ENCODE assay signal across 8 cellular contexts in genomic region chr14:99271288-99271941, GRCh38. TPM values are rescaled to one million over a fixed set of nuclear protein-coding genes. Genes with fewer than 3 reads are reported as not detected.
DNase-seq lines count a peak whose midpoint lies in the region; ATAC-seq and TF ChIP-seq lines count a peak whose summit lies in the region.

No MANE protein-coding gene starts in this region.

- H3K9me3 ChIP-seq in CD8-positive, alpha-beta memory T cell (ENCODE audit: low read length) = no peaks in the 10 kb centered on the region
- H3K9me3 ChIP-seq in endodermal cell (ENCODE audit: control insufficient read depth, low read length) (no peaks in the 10 kb centered on the region), neuronal stem cell (replicated peaks in 1 of 2; ENCODE audit: control insufficient read depth in 2 of 2, insufficient read depth in 1 of 2, low read depth in 1 of 2, low read length in 2 of 2) (no peaks in the 10 kb centered on the region), MG63 (no peaks in the 10 kb centered on the region)

- H3K36me3 ChIP-seq in CD8-positive, alpha-beta memory T cell (ENCODE audit: insufficient read depth, low read length) = peaks cover 5% of the 10 kb centered on the region
- H3K36me3 ChIP-seq in endodermal cell (ENCODE audit: control insufficient read depth, insufficient read depth, low read length) (no peaks in the 10 kb centered on the region), neuronal stem cell (replicated peaks in 1 of 2; ENCODE audit: control insufficient read depth in 2 of 2, insufficient read depth in 2 of 2, low read length in 2 of 2) (no peaks in the 10 kb centered on the region), MG63 (no peaks in the 10 kb centered on the region)

- H3K36me3 Mint-ChIP-seq in CD8-positive, alpha-beta memory T cell = peaks cover 0 to 39% (median 5%) of the 10 kb centered on the region in 3 donors
- H3K36me3 Mint-ChIP-seq in endodermal cell (ENCODE audit: low read depth) = no peaks in the 10 kb centered on the region

- no peak overlapping the region for H4K8ac ChIP-seq in neuronal stem cell (ENCODE audit: low read depth, low read length)

- H2BK120ac ChIP-seq in neuronal stem cell (ENCODE audit: low read depth, low read length) = no peak overlapping the region

- H3K9ac ChIP-seq in endodermal cell (ENCODE audit: extremely low read depth, low read length, poor library complexity, severe bottlenecking) (peak overlapping the region; percentile 60), neuronal stem cell (ENCODE audit: low read depth, low read length, poor library complexity) (no peak overlapping the region)

- peak overlapping the region; percentile 62 for H3K4me3 ChIP-seq in CD8-positive, alpha-beta memory T cell (ENCODE audit: low read length)
- peak overlapping the region; percentile 58 for H3K4me3 ChIP-seq in NB4 (ENCODE audit: low read depth, low read length)
- H3K4me3 ChIP-seq in endodermal cell (ENCODE audit: low read length) = peak overlapping the region; percentile 92
- no peak overlapping the region for H3K4me3 ChIP-seq in neuronal stem cell (ENCODE audit: low read length in 2 of 2)
- no peak overlapping the region for H3K4me3 ChIP-seq in MG63

- no peaks in the 10 kb centered on the region for H3K79me1 ChIP-seq in neuronal stem cell (ENCODE audit: low read depth, low read length)

- H2BK12ac ChIP-seq in neuronal stem cell (ENCODE audit: low read length) = no peak overlapping the region

- H3K9me3 Mint-ChIP-seq in CD8-positive, alpha-beta memory T cell = peaks cover 0 to 8% (median 3%) of the 10 kb centered on the region in 5 donors
- no peaks in the 10 kb centered on the region for H3K9me3 Mint-ChIP-seq in endodermal cell

- no peaks in the 10 kb centered on the region for H3K27me3 ChIP-seq in CD8-positive, alpha-beta memory T cell (ENCODE audit: insufficient read depth, low read length, poor library complexity, severe bottlenecking)
- H3K27me3 ChIP-seq in endodermal cell (ENCODE audit: control insufficient read depth, insufficient read depth, low read length, poor library complexity, severe bottlenecking) = peaks cover 12% of the 10 kb centered on the region
- H3K27me3 ChIP-seq in neuronal stem cell (ENCODE audit: control insufficient read depth in 3 of 3, insufficient read depth in 3 of 3, low read depth in 1 of 3, low read length in 3 of 3) = peaks cover 24 to 93% (median 73%) of the 10 kb centered on the region in 3 experiments
- peaks cover 23% of the 10 kb centered on the region for H3K27me3 ChIP-seq in MG63

- POLR2A ChIA-PET in CD8-positive, alpha-beta memory T cell (lab: Charles Lee) = interaction anchor here (0.7 to 7.6 kb wide), 8 partner anchors 10 to 1294 kb away, joined by 3 to 63 read pairs (median 6); no protein-coding TSS in a partner anchor

- H3K4me1 Mint-ChIP-seq in CD8-positive, alpha-beta memory T cell = peaks cover 31 to 44% (median 40%) of the 10 kb centered on the region in 3 donors
- peaks cover 38% of the 10 kb centered on the region for H3K4me1 Mint-ChIP-seq in endodermal cell

- peak overlapping the region; percentile 83 for H3K27ac ChIP-seq in CD8-positive, alpha-beta memory T cell (ENCODE audit: low read depth, low read length)
- H3K27ac ChIP-seq in endodermal cell (ENCODE audit: low read depth, low read length) = no peak overlapping the region
- no peak overlapping the region for H3K27ac ChIP-seq in neuronal stem cell (replicated peaks; ENCODE audit: low read length)

- no peak overlapping the region for H3K4ac ChIP-seq in neuronal stem cell (ENCODE audit: low read length)

- no peak for ATAC-seq in GM18861 (IDR thresholded peaks at IDR 0.05; ENCODE audit: unreplicated experiment)

- H3K27ac Mint-ChIP-seq in CD8-positive, alpha-beta memory T cell = peak overlapping the region; percentile 87 to 99 (median 96)
- H3K27ac Mint-ChIP-seq in endodermal cell = peak overlapping the region; percentile 74

- peak overlapping the region; percentile 83 for H2AFZ ChIP-seq in neuronal stem cell (ENCODE audit: low read length)

- H3K14ac ChIP-seq in neuronal stem cell (ENCODE audit: low read length) = no peak overlapping the region

- no peak for DNase-seq in CD8-positive, alpha-beta memory T cell
- DNase-seq in NB4 (ENCODE audit: low read depth) (peak; percentile 24), endodermal cell (no peak), neuronal stem cell (ENCODE audit: low spot score) (no peak), NCI-H2107 treated with DMSO at 0.1 percent for 48 hours (lab: John Stamatoyannopoulos, UW; ENCODE audit: unreplicated experiment) (no peak), MG63 (no peak)
- no peak for DNase-seq in stimulated activated CD4-positive, alpha-beta T cell treated with anti-CD3 and anti-CD28 coated beads, Interleukin-15, amount 100 ng/mL, for 24 hours

- H3K27me3 Mint-ChIP-seq in CD8-positive, alpha-beta memory T cell = peaks cover 0 to 9% of the 10 kb centered on the region in 2 donors
- peaks cover 16% of the 10 kb centered on the region for H3K27me3 Mint-ChIP-seq in endodermal cell (ENCODE audit: insufficient read depth)

- H3K4me2 ChIP-seq in neuronal stem cell (ENCODE audit: insufficient read depth, low read length, poor library complexity, severe bottlenecking) = peak overlapping the region; percentile 99

- H2BK15ac ChIP-seq in neuronal stem cell (ENCODE audit: low read length) = no peak overlapping the region

- no peak overlapping the region for H4K91ac ChIP-seq in neuronal stem cell (ENCODE audit: low read depth, low read length, poor library complexity)

- H3K18ac ChIP-seq in neuronal stem cell (ENCODE audit: low read length) = no peak overlapping the region

- TF ChIP-seq CTCF in NB4 (IDR thresholded peaks at IDR 0.05; ENCODE audit: low read depth, low read length) = no peak
- TF ChIP-seq CTCF in endodermal cell (conservative IDR thresholded peaks at IDR 0.05) = no peak

- WGBS in endodermal cell (ENCODE audit: insufficient coverage in 1 of 2, insufficient read length in 1 of 2), 2 experiments = 0% methylated on average over 5 to 25 of the region's 27 CpGs
- WGBS in neuronal stem cell (ENCODE audit: extremely low coverage in 2 of 2, insufficient read length in 2 of 2, insufficient replicate concordance in 1 of 2), 2 donors = no CpG with 5 or more reads among the region's 27 CpGs

- CTCF ChIA-PET in CD8-positive, alpha-beta memory T cell (lab: Charles Lee) = interaction anchor here (0.7 to 16.8 kb wide), 23 partner anchors 10 to 1297 kb away, joined by 3 to 532 read pairs (median 5); no protein-coding TSS in a partner anchor

- H2AK5ac ChIP-seq in neuronal stem cell (ENCODE audit: low read depth, low read length) = no peak overlapping the region

- peaks cover 14% of the 10 kb centered on the region for H3K4me1 ChIP-seq in CD8-positive, alpha-beta memory T cell (ENCODE audit: insufficient read depth, low read length)
- H3K4me1 ChIP-seq in endodermal cell (ENCODE audit: control insufficient read depth, insufficient read depth, low read length) = peaks cover 17% of the 10 kb centered on the region
- H3K4me1 ChIP-seq in neuronal stem cell (ENCODE audit: control insufficient read depth in 2 of 2, insufficient read depth in 1 of 2, low read depth in 1 of 2, low read length in 2 of 2) = peaks cover 7 to 12% of the 10 kb centered on the region in 2 donors

- H2BK5ac ChIP-seq in neuronal stem cell (ENCODE audit: low read length) = no peak overlapping the region

- TF ChIP-seq POLR2A in NB4 (IDR thresholded peaks at IDR 0.05; ENCODE audit: extremely low read depth, insufficient read length) = no peak

- no peak overlapping the region for H3K23ac ChIP-seq in neuronal stem cell (ENCODE audit: low read depth, low read length, poor library complexity)

- peak overlapping the region; percentile 93 to 100 (median 97) for H3K4me3 Mint-ChIP-seq in CD8-positive, alpha-beta memory T cell
- H3K4me3 Mint-ChIP-seq in endodermal cell = peak overlapping the region; percentile 75

RNA-seq across cellular contexts. Expression of gene BCL11B, which starts 0.6 kb away (rescaled TPM):
- total RNA-seq in CD8-positive, alpha-beta memory T cell = 10 to 100 TPM; 42.0 to 42.5 TPM
- 9.7 TPM for polyA plus RNA-seq in CD8-positive, alpha-beta memory T cell
- 1 to 10 TPM; 5.7 to 6.0 TPM for total RNA-seq in endodermal cell
- 1.2 TPM for polyA plus RNA-seq in endodermal cell (2013, experiment 1 of 2)
- 1.6 TPM for polyA plus RNA-seq in endodermal cell (2013, experiment 2 of 2)
- polyA plus RNA-seq in neuronal stem cell (2013, experiment 1 of 2) = 0.77 TPM
- 0.90 TPM for polyA plus RNA-seq in neuronal stem cell (2013, experiment 2 of 2)
- not detected in 2 replicates for total RNA-seq in MG63 (2014; rRNA removed; shearing (Covaris generic); ENCODE audit: low replicate concordance)

Comparison
In these comparisons a context has a peak if more than half of its experiments do, and no peak if none do; other contexts are left out.
1. H3K4me3 ChIP-seq: peak in CD8-positive, alpha-beta memory T cell (single experiment), NB4 (single experiment) and endodermal cell (single experiment); none in neuronal stem cell (0 of 2) and MG63 (single experiment).
2. RNA of gene BCL11B, which starts 0.6 kb away (total RNA-seq): 42.0 to 42.5 TPM in CD8-positive, alpha-beta memory T cell; 5.7 to 6.0 TPM in endodermal cell and not detected in MG63; every median in the first group is over 4 times any median in the second.